ENCODE assay signal across 24 cellular contexts in genomic region chr15:62085740-62086139, GRCh38. TPM values are rescaled to one million over a fixed set of nuclear protein-coding genes. Genes with fewer than 3 reads are reported as not detected.
DNase-seq lines count a peak whose midpoint lies in the region; ATAC-seq, FAIRE-seq and TF ChIP-seq lines count a peak whose summit lies in the region.
"Had no signal": no experiment of that assay in that cellular context is flagged by ENCODE, and none has a peak within 500 bp of the region (broad histone marks: within the 10 kb centered on the region; RNA-seq: fewer than 3 reads in every experiment).

No MANE protein-coding gene starts in this region.

- no peak for FAIRE-seq in endothelial cell of umbilical vein (lab: Jason Lieb, UNC)

- ATAC-seq in DND-41 (ENCODE audit: insufficient read depth, low read depth) (no peak), GM18520 (IDR thresholded peaks at IDR 0.05; ENCODE audit: unreplicated experiment) (no peak)
- ATAC-seq: Right ventricle myocardium inferior had no signal

- H3K27me3 Mint-ChIP-seq in nephron (ENCODE audit: low read depth) = peaks cover 6% of the 10 kb centered on the region
- H3K27me3 Mint-ChIP-seq: CD4-positive, alpha-beta T cell had no signal

- H3K4me1 Mint-ChIP-seq in nephron = peaks cover 34% of the 10 kb centered on the region

- no peaks in the 10 kb centered on the region for H3K9me1 ChIP-seq in endothelial cell of umbilical vein (replicated peaks; ENCODE audit: control insufficient read depth, extremely low read depth, insufficient read depth, low read length)

- POLR2A ChIA-PET in endothelial cell of umbilical vein (lab: Charles Lee) = no interaction called here

- H3K4me3 ChIP-seq in DND-41 (ENCODE audit: low read depth in 1 of 2, low read length in 2 of 2) (no peak overlapping the region), OCI-LY3 (ENCODE audit: low read length) (no peak overlapping the region), endothelial cell of umbilical vein (replicated peaks in 1 of 3; ENCODE audit: insufficient read depth in 1 of 3, low read depth in 1 of 3, low read length in 3 of 3) (no peak overlapping the region)
- H3K4me3 ChIP-seq: ascending aorta, neural progenitor cell, suprapubic skin had no signal

- no peak overlapping the region for H3K4me3 Mint-ChIP-seq in nephron
- H3K4me3 Mint-ChIP-seq: activated naive CD4-positive, alpha-beta T cell treated with anti-CD3 and anti-CD28 coated beads for 36 hours; CD4-positive, alpha-beta T cell; neural progenitor cell had no signal

- H3K79me2 ChIP-seq in DND-41 (ENCODE audit: insufficient read depth, low read length) (no peaks in the 10 kb centered on the region), OCI-LY3 (ENCODE audit: low read length) (no peaks in the 10 kb centered on the region), endothelial cell of umbilical vein (ENCODE audit: control insufficient read depth, insufficient read depth, low read length) (no peaks in the 10 kb centered on the region)

- peak overlapping the region; percentile 47; the same call in 1 of the 2 replicates for H3K27ac ChIP-seq in DND-41 (ENCODE audit: low read length)
- no peak overlapping the region for H3K27ac ChIP-seq in OCI-LY3 (ENCODE audit: low read length)
- H3K27ac ChIP-seq in endothelial cell of umbilical vein (ENCODE audit: insufficient read depth, low read depth, low read length) = no peak overlapping the region
- H3K27ac ChIP-seq: ascending aorta, neural progenitor cell, suprapubic skin, VCaP had no signal

- H4K20me1 ChIP-seq in DND-41 (ENCODE audit: insufficient read depth, low read length) (no peaks in the 10 kb centered on the region), OCI-LY3 (ENCODE audit: insufficient read depth, low read length) (no peaks in the 10 kb centered on the region), endothelial cell of umbilical vein (replicated peaks; ENCODE audit: control insufficient read depth, extremely low read depth, insufficient read depth, low read length) (no peaks in the 10 kb centered on the region)

- no peaks in the 10 kb centered on the region for H3K36me3 Mint-ChIP-seq in nephron (ENCODE audit: low read depth)
- H3K36me3 Mint-ChIP-seq: neural progenitor cell had no signal

- H3K9ac ChIP-seq in DND-41 (ENCODE audit: low read depth, low read length) (no peak overlapping the region), OCI-LY3 (ENCODE audit: low read length) (no peak overlapping the region), endothelial cell of umbilical vein (replicated peaks; ENCODE audit: extremely low read depth, insufficient read depth, low read length) (no peak overlapping the region)
- H3K9ac ChIP-seq: neural progenitor cell had no signal

- BruUV-seq in endothelial cell of umbilical vein (replicated peaks; lab: Mats Ljungman, UMichigan) = no TSS peak

- DNase-seq in DND-41 = no peak
- no peak for DNase-seq in endothelial cell of umbilical vein (ENCODE audit: low read depth, low spot score)
- no peak for DNase-seq in GM19238 (ENCODE audit: insufficient read length, low spot score)
- no peak for DNase-seq in NCI-H82 (lab: John Stamatoyannopoulos, UW)
- DNase-seq in NCI-H128 (lab: John Stamatoyannopoulos, UW; ENCODE audit: unreplicated experiment) = no peak
- DNase-seq: activated CD4-positive, alpha-beta T cell treated with anti-CD3 and anti-CD28 coated beads, Interleukin-2, amount 50 U/mL, for 4 hours; activated naive CD4-positive, alpha-beta T cell treated with anti-CD3 and anti-CD28 coated beads for 36 hours; CD4-positive, alpha-beta T cell; foreskin melanocyte; kidney glomerular epithelial cell; NCI-H1048; NCI-H2029 treated with DMSO at 0.1 percent for 48 hours; NCI-H510A; retina; stimulated activated CD4-positive, alpha-beta T cell treated with anti-CD3 and anti-CD28 coated beads, Interleukin-15, amount 100 ng/mL, for 24 hours; T-helper 1 cell had no signal

- peaks cover 11% of the 10 kb centered on the region for H3K9me3 Mint-ChIP-seq in nephron
- H3K9me3 Mint-ChIP-seq: neural progenitor cell had no signal

- H3K4me1 ChIP-seq in DND-41 (ENCODE audit: insufficient read depth, low read length) (peaks cover 7% of the 10 kb centered on the region; the same call in 1 of the 2 replicates), OCI-LY3 (ENCODE audit: low read length) (peaks cover 29% of the 10 kb centered on the region), endothelial cell of umbilical vein (ENCODE audit: control insufficient read depth, extremely low read depth, insufficient read depth, low read length) (peaks cover 17% of the 10 kb centered on the region)
- H3K4me1 ChIP-seq: ascending aorta, neural progenitor cell had no signal

- peak overlapping the region; percentile 36 to 75 (median 46) for H3K27ac Mint-ChIP-seq in nephron
- H3K27ac Mint-ChIP-seq: activated naive CD4-positive, alpha-beta T cell treated with anti-CD3 and anti-CD28 coated beads for 36 hours; CD4-positive, alpha-beta T cell; neural progenitor cell had no signal

- H3K9me3 ChIP-seq in DND-41 (ENCODE audit: insufficient read depth, low read length, severe bottlenecking) = no peaks in the 10 kb centered on the region
- no peaks in the 10 kb centered on the region for H3K9me3 ChIP-seq in OCI-LY3 (ENCODE audit: insufficient read depth, low read length)
- H3K9me3 ChIP-seq in endothelial cell of umbilical vein (replicated peaks; ENCODE audit: control insufficient read depth, insufficient read depth, low read length) = no peaks in the 10 kb centered on the region
- H3K9me3 ChIP-seq: ascending aorta, suprapubic skin had no signal

- no peaks in the 10 kb centered on the region for H3K36me3 ChIP-seq in DND-41 (ENCODE audit: insufficient read depth, low read length)
- no peaks in the 10 kb centered on the region for H3K36me3 ChIP-seq in OCI-LY3 (replicated peaks; ENCODE audit: low read depth, low read length)
- no peaks in the 10 kb centered on the region for H3K36me3 ChIP-seq in endothelial cell of umbilical vein (ENCODE audit: control insufficient read depth in 2 of 2, extremely low read depth in 1 of 2, insufficient read depth in 2 of 2, low read length in 2 of 2)
- H3K36me3 ChIP-seq: ascending aorta, neural progenitor cell, suprapubic skin had no signal

- H3K4me2 ChIP-seq in DND-41 (ENCODE audit: insufficient read depth, low read length) (no peak overlapping the region), OCI-LY3 (ENCODE audit: low read length) (no peak overlapping the region), endothelial cell of umbilical vein (ENCODE audit: insufficient read depth, low read length) (no peak overlapping the region)
- H3K4me2 ChIP-seq: neural progenitor cell had no signal

- CTCF ChIA-PET in endothelial cell of umbilical vein (lab: Charles Lee) = interaction anchor here (0.9 kb wide), 1 partner anchor 14 kb away, joined by 3 read pairs; no protein-coding TSS in a partner anchor

- TF ChIP-seq CTCF in DND-41 (IDR thresholded peaks at IDR 0.05; ENCODE audit: borderline replicate concordance, extremely low read depth, low read length, poor library complexity, severe bottlenecking) (no peak), OCI-LY3 (IDR thresholded peaks at IDR 0.05; ENCODE audit: low read depth, low read length) (no peak), endothelial cell of umbilical vein (IDR thresholded peaks at IDR 0.05; ENCODE audit: extremely low read depth in 1 of 2, insufficient read depth in 1 of 2, low read depth in 1 of 2, low read length in 2 of 2) (no peak), nephron (IDR thresholded peaks at IDR 0.05; ENCODE audit: unreplicated experiment in 3 of 3) (no peak)

- no peak for TF ChIP-seq POLR2A in endothelial cell of umbilical vein (IDR thresholded peaks at IDR 0.05; ENCODE audit: low read depth, low read length)

- H2AFZ ChIP-seq in DND-41 (ENCODE audit: low read depth, low read length) = peak overlapping the region; percentile 68; the same call in 1 of the 2 replicates
- peak overlapping the region; percentile 36 for H2AFZ ChIP-seq in OCI-LY3 (ENCODE audit: low read depth, low read length)
- peak overlapping the region; percentile 83 for H2AFZ ChIP-seq in endothelial cell of umbilical vein (ENCODE audit: low read depth, low read length)
- H2AFZ ChIP-seq: neural progenitor cell had no signal

- dilution Hi-C loops in endothelial cell of umbilical vein (cut with MboI; ENCODE audit: extremely low pct_ligation_motif_present, low sequenced_read_pairs) = no loop called here

- H3K27me3 ChIP-seq in DND-41 (ENCODE audit: insufficient read depth, low read length, poor library complexity) (no peaks in the 10 kb centered on the region), OCI-LY3 (ENCODE audit: low read depth, low read length) (no peaks in the 10 kb centered on the region), endothelial cell of umbilical vein (ENCODE audit: control insufficient read depth in 2 of 2, insufficient read depth in 2 of 2, low read length in 2 of 2) (no peaks in the 10 kb centered on the region)
- H3K27me3 ChIP-seq: ascending aorta, neural progenitor cell, suprapubic skin had no signal

- intact Hi-C loops in endothelial cell of umbilical vein (cut with micrococcal nuclease) = no loop called here

TF ChIP-seq in endothelial cell of umbilical vein, 7 proteins besides CTCF, POLR2A, EP300 and RAD21:
- TF ChIP-seq GATA2 (IDR thresholded peaks at IDR 0.05; ENCODE audit: insufficient read depth, insufficient read length, low read depth, low read length) (no peak), POLR2AphosphoS5 (IDR thresholded peaks at IDR 0.05; ENCODE audit: insufficient read depth, low read depth, low read length) (no peak), MYC (IDR thresholded peaks at IDR 0.05; ENCODE audit: low read depth, low read length) (no peak), EZH2 (IDR thresholded peaks at IDR 0.05; ENCODE audit: borderline replicate concordance, low read depth, low read length, severe bottlenecking) (no peak)

RNA-seq across cellular contexts. Expression of gene C2CD4A, which starts 19.0 kb away (rescaled TPM):
- 0.46 and 1.1 TPM in 2 replicates for total RNA-seq in endothelial cell of umbilical vein
- polyA plus RNA-seq in endothelial cell of umbilical vein = 0.10 and 0.33 TPM in 2 replicates
- 0.23 and 0.25 TPM in 2 replicates for polyA plus RNA-seq in endothelial cell of umbilical vein (2011; cell fraction: cytosol; rRNA removed)
- 0.64 and 0.80 TPM in 2 replicates for polyA plus RNA-seq in endothelial cell of umbilical vein (2011; cell fraction: nucleus; rRNA removed)
- polyA plus RNA-seq in endothelial cell of umbilical vein (2012) = 0.25 and 0.37 TPM in 2 replicates
- 0.06 and 0.34 TPM in 2 replicates for polyA minus RNA-seq in endothelial cell of umbilical vein
- polyA minus RNA-seq in endothelial cell of umbilical vein (2011; cell fraction: cytosol; rRNA and poly(A)+ RNA removed) = not detected
- polyA minus RNA-seq in endothelial cell of umbilical vein (2011; cell fraction: nucleus; rRNA and poly(A)+ RNA removed) = 1.6 and 2.3 TPM in 2 replicates
- total RNA-seq: ascending aorta, Right ventricle myocardium inferior had no signal

RNA-seq across cellular contexts. Expression of gene VPS13C, which starts 25.5 kb away (rescaled TPM):
- total RNA-seq in endothelial cell of umbilical vein = 57.5 and 60.3 TPM in 2 replicates
- polyA plus RNA-seq in endothelial cell of umbilical vein = 8.6 and 10.8 TPM in 2 replicates
- 7.6 TPM in 2 replicates for polyA plus RNA-seq in endothelial cell of umbilical vein (2011; cell fraction: cytosol; rRNA removed)
- 37.7 and 42.1 TPM in 2 replicates for polyA plus RNA-seq in endothelial cell of umbilical vein (2011; cell fraction: nucleus; rRNA removed)
- 17.6 and 21.9 TPM in 2 replicates for polyA plus RNA-seq in endothelial cell of umbilical vein (2012)
- polyA minus RNA-seq in endothelial cell of umbilical vein = 66.7 and 87.2 TPM in 2 replicates
- 16.4 TPM for polyA minus RNA-seq in endothelial cell of umbilical vein (2011; cell fraction: cytosol; rRNA and poly(A)+ RNA removed)
- 175 and 231 TPM in 2 replicates for polyA minus RNA-seq in endothelial cell of umbilical vein (2011; cell fraction: nucleus; rRNA and poly(A)+ RNA removed)
